In genomic region chr1:84932991-84933611, GRCh38 we compare ENCODE assay signal across 34 cellular contexts. TPM values are rescaled to one million over a fixed set of nuclear protein-coding genes. Genes with fewer than 3 reads are reported as not detected.
"Had no signal": no experiment of that assay in that cellular context is flagged by ENCODE, and none has a peak within 500 bp of the region (broad histone marks: within the 10 kb centered on the region; RNA-seq: fewer than 3 reads in every experiment).

No MANE protein-coding gene starts in this region.

- H3K36me3 ChIP-seq: adrenal gland, gastrocnemius medialis, heart right ventricle had no signal

- H3K27me3 ChIP-seq: adrenal gland, body of pancreas, dorsolateral prefrontal cortex, gastrocnemius medialis, heart right ventricle had no signal

- H3K27ac ChIP-seq: adrenal gland, body of pancreas, coronary artery, dorsolateral prefrontal cortex, gastrocnemius medialis, heart right ventricle had no signal

- H3K9me3 Mint-ChIP-seq: activated CD4-positive, alpha-beta memory T cell treated with anti-CD3 and anti-CD28 coated beads for 36 hours; activated CD4-positive, alpha-beta T cell treated with anti-CD3 and anti-CD28 coated beads, Interleukin-2, amount 10 ng/mL, durations not matched to agents 24 days and 14 days; activated naive CD4-positive, alpha-beta T cell treated with anti-CD3 and anti-CD28 coated beads for 36 hours; activated naive CD4-positive, alpha-beta T cell treated with anti-CD3 and anti-CD28 coated beads, Interleukin-2, amount 50 U/mL, for 24 hours; activated naive CD8-positive, alpha-beta T cell treated with anti-CD3 and anti-CD28 coated beads for 36 hours; activated naive CD8-positive, alpha-beta T cell treated with anti-CD3 and anti-CD28 coated beads, Interleukin-2, amount 50 U/mL, for 24 hours; activated T-helper 1 cell treated with anti-CD3 and anti-CD28 coated beads, Interleukin-12 subunit alpha, Interleukin-12 subunit beta, Interleukin-2, Interleukin-4 antibody, amounts not matched to agents 30 ng/mL and 10 ng/mL and 1 ng/mL, durations not matched to agents 14 hours and 24 hours and 36 hours; activated T-helper 2 cell treated with anti-CD3 and anti-CD28 coated beads, Interferon-gamma antibody, Interleukin-2, Interleukin-4, amounts not matched to agents 10 μg/mL and 5 μg/mL and 100 μg/mL, durations not matched to agents 14 hours and 24 hours and 36 hours; dendritic cell treated with granulocyte-macrophage colony-stimulating factor and Interleukin-4, amounts not matched to agents 40 ng/mL and 50 ng/mL, for 4 days; endodermal cell had no signal

- H3K4me1 ChIP-seq: gastrocnemius medialis had no signal

- H3K27ac Mint-ChIP-seq: activated CD4-positive, alpha-beta memory T cell treated with anti-CD3 and anti-CD28 coated beads for 36 hours; activated CD4-positive, alpha-beta T cell treated with anti-CD3 and anti-CD28 coated beads for 36 hours; activated CD4-positive, alpha-beta T cell treated with anti-CD3 and anti-CD28 coated beads, Interleukin-2, amount 10 ng/mL, durations not matched to agents 24 days and 14 days; activated CD8-positive, alpha-beta memory T cell treated with anti-CD3 and anti-CD28 coated beads, Interleukin-2, amount 10 ng/mL, durations not matched to agents 7 days and 5 days; activated CD8-positive, alpha-beta T cell treated with anti-CD3 and anti-CD28 coated beads, Interleukin-2, amount 10 ng/mL, durations not matched to agents 7 days and 5 days; activated naive CD4-positive, alpha-beta T cell treated with anti-CD3 and anti-CD28 coated beads for 36 hours; activated naive CD4-positive, alpha-beta T cell treated with anti-CD3 and anti-CD28 coated beads, Interleukin-2, amount 50 U/mL, for 24 hours; activated naive CD8-positive, alpha-beta T cell treated with anti-CD3 and anti-CD28 coated beads for 36 hours; activated naive CD8-positive, alpha-beta T cell treated with anti-CD3 and anti-CD28 coated beads, Interleukin-2, amount 50 U/mL, for 24 hours; activated T-helper 1 cell treated with anti-CD3 and anti-CD28 coated beads, Interleukin-12 subunit alpha, Interleukin-12 subunit beta, Interleukin-2, Interleukin-4 antibody, amounts not matched to agents 30 ng/mL and 10 ng/mL and 1 ng/mL, durations not matched to agents 14 hours and 24 hours and 36 hours; activated T-helper 2 cell treated with anti-CD3 and anti-CD28 coated beads, Interferon-gamma antibody, Interleukin-2, Interleukin-4, amounts not matched to agents 10 μg/mL and 5 μg/mL and 100 μg/mL, durations not matched to agents 14 hours and 24 hours and 36 hours; dendritic cell treated with granulocyte-macrophage colony-stimulating factor and Interleukin-4, amounts not matched to agents 40 ng/mL and 50 ng/mL, for 4 days; endodermal cell had no signal

- H3K4me1 Mint-ChIP-seq: endodermal cell had no signal

- ATAC-seq: activated CD4-positive, alpha-beta T cell treated with anti-CD3 and anti-CD28 coated beads for 36 hours; activated CD8-positive, alpha-beta memory T cell treated with anti-CD3 and anti-CD28 coated beads, Interleukin-2, amount 10 ng/mL, durations not matched to agents 7 days and 5 days; activated CD8-positive, alpha-beta T cell treated with anti-CD3 and anti-CD28 coated beads, Interleukin-2, amount 10 ng/mL, durations not matched to agents 7 days and 5 days; activated naive CD8-positive, alpha-beta T cell treated with anti-CD3 and anti-CD28 coated beads, Interleukin-2, amount 50 U/mL, for 24 hours; body of pancreas; esophagus mucosa; gastrocnemius medialis; heart right ventricle had no signal

- H3K27me3 Mint-ChIP-seq: activated CD4-positive, alpha-beta memory T cell treated with anti-CD3 and anti-CD28 coated beads for 36 hours; activated CD4-positive, alpha-beta T cell treated with anti-CD3 and anti-CD28 coated beads for 36 hours; activated CD4-positive, alpha-beta T cell treated with anti-CD3 and anti-CD28 coated beads, Interleukin-2, amount 10 ng/mL, durations not matched to agents 24 days and 14 days; activated CD8-positive, alpha-beta memory T cell treated with anti-CD3 and anti-CD28 coated beads, Interleukin-2, amount 10 ng/mL, durations not matched to agents 7 days and 5 days; activated naive CD4-positive, alpha-beta T cell treated with anti-CD3 and anti-CD28 coated beads, Interleukin-2, amount 50 U/mL, for 24 hours; activated naive CD8-positive, alpha-beta T cell treated with anti-CD3 and anti-CD28 coated beads for 36 hours; activated naive CD8-positive, alpha-beta T cell treated with anti-CD3 and anti-CD28 coated beads, Interleukin-2, amount 50 U/mL, for 24 hours had no signal

- DNase-seq: activated CD4-positive, alpha-beta memory T cell treated with anti-CD3 and anti-CD28 coated beads for 36 hours; activated CD4-positive, alpha-beta T cell treated with anti-CD3 and anti-CD28 coated beads for 36 hours; activated CD4-positive, alpha-beta T cell treated with anti-CD3 and anti-CD28 coated beads, Interleukin-2, amount 10 ng/mL, durations not matched to agents 24 days and 14 days; activated CD4-positive, CD25-positive, alpha-beta regulatory T cell; activated CD4-positive, CD25-positive, alpha-beta regulatory T cell treated with anti-CD3 and anti-CD28 coated beads, Interleukin-2, amount 50 U/mL, for 72 hours; activated CD8-positive, alpha-beta memory T cell treated with anti-CD3 and anti-CD28 coated beads, Interleukin-2, amount 10 ng/mL, durations not matched to agents 7 days and 5 days; activated CD8-positive, alpha-beta memory T cell treated with anti-CD3 and anti-CD28 coated beads, Interleukin-2, amount 50 U/mL, for 4 hours; activated CD8-positive, alpha-beta T cell treated with anti-CD3 and anti-CD28 coated beads, Interleukin-2, amount 10 ng/mL, durations not matched to agents 7 days and 5 days; activated effector memory CD4-positive, alpha-beta T cell treated with anti-CD3 and anti-CD28 coated beads, Interleukin-2, amount 50 U/mL, for 16 hours; activated naive CD4-positive, alpha-beta T cell treated with anti-CD3 and anti-CD28 coated beads for 36 hours; activated naive CD8-positive, alpha-beta T cell treated with anti-CD3 and anti-CD28 coated beads for 36 hours; activated naive CD8-positive, alpha-beta T cell treated with anti-CD3 and anti-CD28 coated beads, Interleukin-2, amount 50 U/mL, for 24 hours; activated T-cell treated with anti-CD3 and anti-CD28 coated beads, Interleukin-2, amount 50 U/mL, for 1 hour; activated T-cell treated with anti-CD3 and anti-CD28 coated beads, Interleukin-2, amount 50 U/mL, for 48 hours; adrenal gland; amygdala; aorta; body of pancreas; caudate nucleus; dorsolateral prefrontal cortex; effector memory CD4-positive, alpha-beta T cell; endodermal cell; foreskin fibroblast; gastrocnemius medialis; glutamatergic neuron; heart right ventricle; T-helper 1 cell; T-helper 2 cell had no signal

- H3K9me3 ChIP-seq: adrenal gland, body of pancreas, gastrocnemius medialis, heart right ventricle had no signal

- H3K4me3 Mint-ChIP-seq: activated CD4-positive, alpha-beta memory T cell treated with anti-CD3 and anti-CD28 coated beads for 36 hours; activated CD4-positive, alpha-beta T cell treated with anti-CD3 and anti-CD28 coated beads for 36 hours; activated CD4-positive, alpha-beta T cell treated with anti-CD3 and anti-CD28 coated beads, Interleukin-2, amount 10 ng/mL, durations not matched to agents 24 days and 14 days; activated CD8-positive, alpha-beta memory T cell treated with anti-CD3 and anti-CD28 coated beads, Interleukin-2, amount 10 ng/mL, durations not matched to agents 7 days and 5 days; activated CD8-positive, alpha-beta T cell treated with anti-CD3 and anti-CD28 coated beads, Interleukin-2, amount 10 ng/mL, durations not matched to agents 7 days and 5 days; activated naive CD4-positive, alpha-beta T cell treated with anti-CD3 and anti-CD28 coated beads for 36 hours; activated naive CD4-positive, alpha-beta T cell treated with anti-CD3 and anti-CD28 coated beads, Interleukin-2, amount 50 U/mL, for 24 hours; activated naive CD8-positive, alpha-beta T cell treated with anti-CD3 and anti-CD28 coated beads for 36 hours; activated naive CD8-positive, alpha-beta T cell treated with anti-CD3 and anti-CD28 coated beads, Interleukin-2, amount 50 U/mL, for 24 hours; activated T-helper 1 cell treated with anti-CD3 and anti-CD28 coated beads, Interleukin-12 subunit alpha, Interleukin-12 subunit beta, Interleukin-2, Interleukin-4 antibody, amounts not matched to agents 30 ng/mL and 10 ng/mL and 1 ng/mL, durations not matched to agents 14 hours and 24 hours and 36 hours; dendritic cell treated with granulocyte-macrophage colony-stimulating factor and Interleukin-4, amounts not matched to agents 40 ng/mL and 50 ng/mL, for 4 days; endodermal cell had no signal

- H3K36me3 Mint-ChIP-seq: activated naive CD4-positive, alpha-beta T cell treated with anti-CD3 and anti-CD28 coated beads, Interleukin-2, amount 50 U/mL, for 24 hours had no signal

- H3K4me3 ChIP-seq: adrenal gland, body of pancreas, coronary artery, dorsolateral prefrontal cortex, gastrocnemius medialis, heart right ventricle had no signal

RNA-seq across cellular contexts. Expression of gene LPAR3, which starts 40.1 kb away (rescaled TPM):
- total RNA-seq: activated T-helper 2 cell treated with anti-CD3 and anti-CD28 coated beads, Interferon-gamma antibody, Interleukin-2, Interleukin-4, amounts not matched to agents 10 μg/mL and 5 μg/mL and 100 μg/mL, durations not matched to agents 14 hours and 24 hours and 36 hours; gastrocnemius medialis had no signal
